Comparison of ENCODE assay signal across 8 cellular contexts in genomic region chr2:101696272-101697123, GRCh38. TPM values are rescaled to one million over a fixed set of nuclear protein-coding genes. Genes with fewer than 3 reads are reported as not detected.
DNase-seq lines count a peak whose midpoint lies in the region; ATAC-seq and TF ChIP-seq lines count a peak whose summit lies in the region.

No MANE protein-coding gene starts in this region.

- no peak overlapping the region for H4K5ac ChIP-seq in H9 (ENCODE audit: insufficient read length, low read depth, low read length)

- H3K79me2 ChIP-seq in H9 (ENCODE audit: insufficient read depth, low read length), result peaks cover 18% of the 10 kb centered on the region; the same call in 1 of the 2 replicates

- CTCF ChIA-PET in activated CD4-positive, alpha-beta memory T cell treated with anti-CD3 and anti-CD28 coated beads, Interleukin-2, amount 10 ng/mL, durations not matched to agents 7 days and 5 days (lab: Charles Lee), result interaction anchor here (0.6 to 2.6 kb wide), 6 partner anchors 14 to 1067 kb away, joined by 3 to 11 read pairs (median 4); no protein-coding TSS in a partner anchor

- H3K27me3 ChIP-seq in H9 (ENCODE audit: insufficient read depth, low read length) (no peaks in the 10 kb centered on the region), foreskin keratinocyte (no peaks in the 10 kb centered on the region)

- H3K18ac ChIP-seq in H9 (ENCODE audit: insufficient read length, low read depth, low read length), result peak overlapping the region; percentile 28

- H2BK15ac ChIP-seq in H9 (ENCODE audit: low read depth, low read length), result no peak overlapping the region

- no peak overlapping the region for H3T11ph ChIP-seq in H9 (ENCODE audit: low read length)

- no peak overlapping the region for H4K8ac ChIP-seq in H9 (replicated peaks; ENCODE audit: insufficient read length, low read depth, low read length)

- H3K27ac Mint-ChIP-seq in H9, result peak overlapping the region; percentile 89 to 98 (median 94)
- H3K27ac Mint-ChIP-seq in activated CD4-positive, alpha-beta memory T cell treated with anti-CD3 and anti-CD28 coated beads, Interleukin-2, amount 10 ng/mL, durations not matched to agents 7 days and 5 days, result peak overlapping the region; percentile 75

- no peaks in the 10 kb centered on the region for H3K79me1 ChIP-seq in H9 (ENCODE audit: insufficient read depth, low read depth, low read length, poor library complexity, severe bottlenecking)

- WGBS in H9 (ENCODE audit: extremely low coverage, insufficient read length, low lambda C conversion rate), result no CpG with 5 or more reads among the region's 31 CpGs

- no peak overlapping the region for H2BK12ac ChIP-seq in H9 (ENCODE audit: insufficient read length, low read depth, low read length)

- no peak overlapping the region for H2BK120ac ChIP-seq in H9 (ENCODE audit: low read depth, low read length, poor library complexity, severe bottlenecking)

- H3K4me1 ChIP-seq in H9 (ENCODE audit: insufficient read depth, low read length) (peaks cover 8% of the 10 kb centered on the region), foreskin keratinocyte (peaks cover 9% of the 10 kb centered on the region)

- H3K36me3 Mint-ChIP-seq in H9 (ENCODE audit: insufficient read depth in 1 of 3, low read depth in 3 of 3), result peaks cover 4 to 9% (median 5%) of the 10 kb centered on the region in 3 experiments; a peak in 6 of 7 replicates
- H3K36me3 Mint-ChIP-seq in activated CD4-positive, alpha-beta memory T cell treated with anti-CD3 and anti-CD28 coated beads, Interleukin-2, amount 10 ng/mL, durations not matched to agents 7 days and 5 days (ENCODE audit: low read depth), result peaks cover 9% of the 10 kb centered on the region

- H3K14ac ChIP-seq in H9 (ENCODE audit: insufficient read depth, low read length), result peak overlapping the region; percentile 67; the same call in 1 of the 2 replicates

- H3K27me3 Mint-ChIP-seq in H9 (ENCODE audit: low read depth), result peaks cover 12% of the 10 kb centered on the region
- H3K27me3 Mint-ChIP-seq in activated CD4-positive, alpha-beta memory T cell treated with anti-CD3 and anti-CD28 coated beads, Interleukin-2, amount 10 ng/mL, durations not matched to agents 7 days and 5 days, result peaks cover 2% of the 10 kb centered on the region

- no peak overlapping the region for H2BK5ac ChIP-seq in H9 (ENCODE audit: insufficient read length, low read length)

- peak overlapping the region; percentile 66 for H3K4me2 ChIP-seq in H9 (ENCODE audit: insufficient read depth, insufficient read length, low read length)

- H3K9ac ChIP-seq in H9 (ENCODE audit: extremely low read depth, insufficient read length, low read length), result peak overlapping the region; percentile 23

- H3K4ac ChIP-seq in H9 (ENCODE audit: low read depth, low read length), result no peak overlapping the region

- ATAC-seq in foreskin keratinocyte (peak; percentile 37), omental fat pad (ENCODE audit: low FRiP score) (peak; percentile 26), GM21423 (IDR thresholded peaks at IDR 0.05; ENCODE audit: unreplicated experiment) (no peak), GM18502 (IDR thresholded peaks at IDR 0.05; ENCODE audit: poor library complexity, unreplicated experiment) (no peak)

- H3K4me1 Mint-ChIP-seq in H9, result peaks cover 10 to 13% of the 10 kb centered on the region in 2 experiments
- H3K4me1 Mint-ChIP-seq in activated CD4-positive, alpha-beta memory T cell treated with anti-CD3 and anti-CD28 coated beads, Interleukin-2, amount 10 ng/mL, durations not matched to agents 7 days and 5 days, result peaks cover 20% of the 10 kb centered on the region

- TF ChIP-seq CTCF in 22Rv1 (IDR thresholded peaks at IDR 0.05) (no peak), H9 (conservative IDR thresholded peaks at IDR 0.05) (no peak), foreskin keratinocyte (conservative IDR thresholded peaks at IDR 0.05) (no peak), omental fat pad (IDR thresholded peaks at IDR 0.05) (no peak)

- H4K20me1 ChIP-seq in H9 (ENCODE audit: control insufficient read depth, insufficient read depth, insufficient read length), result no peaks in the 10 kb centered on the region

- H3K27ac ChIP-seq in 22Rv1 (peak overlapping the region; percentile 63), H9 (ENCODE audit: insufficient read length, low read depth, low read length) (no peak overlapping the region), foreskin keratinocyte (peak overlapping the region; percentile 89)

- peak overlapping the region; percentile 84 to 93 for H3K4me3 Mint-ChIP-seq in H9
- H3K4me3 Mint-ChIP-seq in activated CD4-positive, alpha-beta memory T cell treated with anti-CD3 and anti-CD28 coated beads, Interleukin-2, amount 10 ng/mL, durations not matched to agents 7 days and 5 days, result peak overlapping the region; percentile 81

- no peak overlapping the region for H2AFZ ChIP-seq in H9 (ENCODE audit: low read length)

- no peaks in the 10 kb centered on the region for H3K9me3 ChIP-seq in H9 (ENCODE audit: control insufficient read depth, low read depth, low read length)

- no peak overlapping the region for H2AK5ac ChIP-seq in H9 (ENCODE audit: insufficient read length, low read length)

- H3K56ac ChIP-seq in H9 (ENCODE audit: insufficient read length, low read depth, low read length), result no peak overlapping the region

- POLR2A ChIA-PET in activated CD4-positive, alpha-beta memory T cell treated with anti-CD3 and anti-CD28 coated beads, Interleukin-2, amount 10 ng/mL, durations not matched to agents 7 days and 5 days (lab: Charles Lee), result interaction anchor here (0.7 to 5.1 kb wide), 18 partner anchors 7 to 443 kb away, joined by 3 to 64 read pairs (median 5); partner anchors contain the start of gene RFX8

- H3K23me2 ChIP-seq in H9 (ENCODE audit: insufficient read length, low read depth, low read length, poor library complexity, severe bottlenecking), result peaks cover 18% of the 10 kb centered on the region

- H3K23ac ChIP-seq in H9 (ENCODE audit: insufficient read length, low read depth, low read length), result no peak overlapping the region

- DNase-seq in H9, result peak; percentile 37
- no peak for DNase-seq in activated CD4-positive, alpha-beta memory T cell treated with anti-CD3 and anti-CD28 coated beads, Interleukin-2, amount 10 ng/mL, durations not matched to agents 7 days and 5 days
- peak in 1 of 2 donors; percentile 46 for DNase-seq in foreskin keratinocyte
- no peak for DNase-seq in omental fat pad (ENCODE audit: low spot score)
- DNase-seq in CD1c-positive myeloid dendritic cell (ENCODE audit: extremely low spot score), result no peak

- H4K91ac ChIP-seq in H9 (ENCODE audit: insufficient read length, low read depth, low read length), result no peak overlapping the region

- H3K9me3 Mint-ChIP-seq in H9, result peaks cover 0 to 2% of the 10 kb centered on the region in 2 experiments; a peak in 2 of 5 replicates
- no peaks in the 10 kb centered on the region for H3K9me3 Mint-ChIP-seq in activated CD4-positive, alpha-beta memory T cell treated with anti-CD3 and anti-CD28 coated beads, Interleukin-2, amount 10 ng/mL, durations not matched to agents 7 days and 5 days

- H2BK20ac ChIP-seq in H9 (ENCODE audit: low read depth, low read length, poor library complexity, severe bottlenecking), result no peak overlapping the region

RNA-seq across cellular contexts. Expression of gene MAP4K4, which starts 1.0 kb away (rescaled TPM):
- 125 and 132 TPM in 2 replicates for total RNA-seq in H9 (2021)
- total RNA-seq in activated CD4-positive, alpha-beta memory T cell treated with anti-CD3 and anti-CD28 coated beads, Interleukin-2, amount 10 ng/mL, durations not matched to agents 7 days and 5 days, result 10 to 100 TPM; 71.6 to 77.5 TPM
- total RNA-seq in foreskin keratinocyte, result 99.2 and 107 TPM in 2 replicates
- 40.3 and 41.7 TPM in 2 replicates for polyA plus RNA-seq in foreskin keratinocyte
- total RNA-seq in omental fat pad, result 100 to 1,000 TPM in 3 of 4 donors, 10 to 100 TPM in 1; 85.9 to 199 (median 110) TPM

Comparison
In these comparisons a context has a peak if more than half of its experiments do, and no peak if none do; other contexts are left out.
1. ATAC-seq: peak in foreskin keratinocyte (single experiment) and omental fat pad (single experiment); none in GM21423 (single experiment) and GM18502 (single experiment).